22 cellular contexts compared by ENCODE assay signal in genomic region chr1:35350872-35351271, GRCh38.
DNase-seq lines count a peak whose midpoint lies in the region; ATAC-seq, FAIRE-seq and TF ChIP-seq lines count a peak whose summit lies in the region.
"Had no signal": no experiment of that assay in that cellular context is flagged by ENCODE, and none has a peak within 500 bp of the region (broad histone marks: within the 10 kb centered on the region; RNA-seq: fewer than 3 reads in every experiment).

No MANE protein-coding gene starts in this region.

- H3K27me3 ChIP-seq in left ventricle myocardium inferior (ENCODE audit: low read depth) (no peaks in the 10 kb centered on the region), MG63 (no peaks in the 10 kb centered on the region), neuronal stem cell (ENCODE audit: control insufficient read depth in 3 of 3, insufficient read depth in 3 of 3, low read depth in 1 of 3, low read length in 3 of 3) (no peaks in the 10 kb centered on the region)
- H3K27me3 ChIP-seq: BE2C had no signal

- no peak overlapping the region for H3K18ac ChIP-seq in neuronal stem cell (ENCODE audit: low read length)

- H2AFZ ChIP-seq in neuronal stem cell (ENCODE audit: low read length) = no peak overlapping the region

- no peak overlapping the region for H3K4ac ChIP-seq in neuronal stem cell (ENCODE audit: low read length)

- no peak for ATAC-seq in left cardiac atrium
- ATAC-seq: HepG2 had no signal

- no peak overlapping the region for H4K8ac ChIP-seq in neuronal stem cell (ENCODE audit: low read depth, low read length)

- H3K4me3 ChIP-seq in left ventricle myocardium inferior (no peak overlapping the region), MG63 (no peak overlapping the region), neuronal stem cell (ENCODE audit: low read length in 2 of 2) (peak overlapping the region in 1 of 2 donors; percentile 39)

- H3K36me3 ChIP-seq in left ventricle myocardium inferior (peaks cover 3% of the 10 kb centered on the region), MG63 (peaks cover 3% of the 10 kb centered on the region), neuronal stem cell (replicated peaks in 1 of 2; ENCODE audit: control insufficient read depth in 2 of 2, insufficient read depth in 2 of 2, low read length in 2 of 2) (peaks cover 0 to 16% of the 10 kb centered on the region in 2 donors)
- H3K36me3 ChIP-seq: BE2C had no signal

- H3K79me1 ChIP-seq in neuronal stem cell (ENCODE audit: low read depth, low read length) = peaks cover 2% of the 10 kb centered on the region

- H3K4me2 ChIP-seq in neuronal stem cell (ENCODE audit: insufficient read depth, low read length, poor library complexity, severe bottlenecking) = no peak overlapping the region

- H3K14ac ChIP-seq in neuronal stem cell (ENCODE audit: low read length) = no peak overlapping the region

- H2BK12ac ChIP-seq in neuronal stem cell (ENCODE audit: low read length) = no peak overlapping the region

- H3K27ac ChIP-seq in left ventricle myocardium inferior (replicated peaks) (peak overlapping the region; percentile 63), neuronal stem cell (replicated peaks; ENCODE audit: low read length) (peak overlapping the region; percentile 8)
- H3K27ac ChIP-seq: C4-2B had no signal

- H2BK120ac ChIP-seq in neuronal stem cell (ENCODE audit: low read depth, low read length) = no peak overlapping the region

- H3K9me3 ChIP-seq in left ventricle myocardium inferior (replicated peaks) (no peaks in the 10 kb centered on the region), MG63 (no peaks in the 10 kb centered on the region), neuronal stem cell (replicated peaks in 1 of 2; ENCODE audit: control insufficient read depth in 2 of 2, insufficient read depth in 1 of 2, low read depth in 1 of 2, low read length in 2 of 2) (peaks cover 0 to under 1% of the 10 kb centered on the region in 2 donors)
- H3K9me3 ChIP-seq: BE2C had no signal

- no peak overlapping the region for H3K23ac ChIP-seq in neuronal stem cell (ENCODE audit: low read depth, low read length, poor library complexity)

- no peak for TF ChIP-seq CTCF in left ventricle myocardium inferior (IDR thresholded peaks at IDR 0.05; ENCODE audit: borderline replicate concordance)

- intact Hi-C loops in left ventricle myocardium inferior (cut with micrococcal nuclease) (no loop called here), left cardiac atrium (cut with DNase I) (no loop called here)

- DNase-seq in left ventricle myocardium inferior (no peak), left cardiac atrium (no peak), MG63 (peak; percentile 4), astrocyte of the hippocampus (ENCODE audit: low read depth, low spot score) (peak; percentile 45), neuronal stem cell (ENCODE audit: low spot score) (no peak), NCI-H1930 (lab: John Stamatoyannopoulos, UW) (no peak), GM12892 (ENCODE audit: insufficient read length) (no peak), UCSD-AML1 (lab: John Stamatoyannopoulos, UW; ENCODE audit: unreplicated experiment) (no peak)
- DNase-seq: BE2C; CD4-positive, alpha-beta memory T cell; COR-L47; DMS153; DMS79 treated with DMSO at 0.1 percent for 48 hours; EL; GDM1; HCEC 1CT; HFFc6 had no signal

- TF ChIP-seq POLR2A in GM12892 (IDR thresholded peaks at IDR 0.05; ENCODE audit: low read depth, low read length) = no peak

- no peak overlapping the region for H2BK15ac ChIP-seq in neuronal stem cell (ENCODE audit: low read length)

- WGBS in neuronal stem cell (ENCODE audit: extremely low coverage in 2 of 2, insufficient read length in 2 of 2, insufficient replicate concordance in 1 of 2), 2 donors = no CpG with 5 or more reads among the region's 6 CpGs

- FAIRE-seq in GM12892 (lab: Jason Lieb, UNC) = no peak
- FAIRE-seq: A204.1, D721Med, HepG2, HTR-8/SVneo had no signal

- no peak overlapping the region for H2BK5ac ChIP-seq in neuronal stem cell (ENCODE audit: low read length)

- no peak overlapping the region for H2AK5ac ChIP-seq in neuronal stem cell (ENCODE audit: low read depth, low read length)

- H3K4me1 ChIP-seq in left ventricle myocardium inferior (peaks cover 27% of the 10 kb centered on the region), neuronal stem cell (ENCODE audit: control insufficient read depth in 2 of 2, insufficient read depth in 1 of 2, low read depth in 1 of 2, low read length in 2 of 2) (no peaks in the 10 kb centered on the region)
- H3K4me1 ChIP-seq: BE2C had no signal

- no peak overlapping the region for H4K91ac ChIP-seq in neuronal stem cell (ENCODE audit: low read depth, low read length, poor library complexity)

- H3K9ac ChIP-seq in neuronal stem cell (ENCODE audit: low read depth, low read length, poor library complexity) = no peak overlapping the region

Comparison
In these comparisons a context has a peak if more than half of its experiments do, and no peak if none do; other contexts are left out.
1. DNase-seq: peak in MG63 (single experiment) and astrocyte of the hippocampus (single experiment); none in left ventricle myocardium inferior (single experiment), left cardiac atrium (single experiment), neuronal stem cell (single experiment), NCI-H1930 (0 of 2), GM12892 (single experiment) and UCSD-AML1 (single experiment).